7 cellular contexts compared by ENCODE assay signal in genomic region chr13:18599791-18600211, GRCh38.
DNase-seq lines count a peak whose midpoint lies in the region; ATAC-seq and TF ChIP-seq lines count a peak whose summit lies in the region.
"Not testable (repeated sequence)": the region's sequence is repeated elsewhere in the genome, so short reads cannot be mapped to it uniquely, and the experiment has no call there.

No MANE protein-coding gene starts in this region.

- not testable (repeated sequence) for H3K27ac Mint-ChIP-seq in activated T-cell treated with anti-CD3 and anti-CD28 coated beads, Interleukin-2, amount 50 U/mL, for 72 hours

- not testable (repeated sequence) for H3K36me3 Mint-ChIP-seq in activated T-cell treated with anti-CD3 and anti-CD28 coated beads, Interleukin-2, amount 50 U/mL, for 72 hours (ENCODE audit: insufficient read depth in 2 of 2)

- H2BK5ac ChIP-seq in trophoblast cell (ENCODE audit: low read depth, low read length, poor library complexity), result not testable (repeated sequence)

- H3K4me1 ChIP-seq in NT2/D1 (ENCODE audit: insufficient read depth, insufficient read length); heart right ventricle; trophoblast cell (ENCODE audit: control insufficient read depth in 1 of 2, insufficient read depth in 2 of 2, low read length in 2 of 2): not testable (repeated sequence)

- not testable (repeated sequence) for H2AK5ac ChIP-seq in trophoblast cell (ENCODE audit: low read length)

- H3K9me3 ChIP-seq in NT2/D1 (ENCODE audit: insufficient read depth, low read length), result not testable (repeated sequence)
- H3K9me3 ChIP-seq in heart right ventricle (peaks cover 0 to 22% (median 0%) of the 10 kb centered on the region in 11 donors), trophoblast cell (ENCODE audit: insufficient read depth, low read depth, low read length) (peaks cover 20% of the 10 kb centered on the region)

- not testable (repeated sequence) for H3K4me1 Mint-ChIP-seq in activated T-cell treated with anti-CD3 and anti-CD28 coated beads, Interleukin-2, amount 50 U/mL, for 72 hours (ENCODE audit: low read depth)

- not testable (repeated sequence) for H4K12ac ChIP-seq in trophoblast cell (ENCODE audit: low read depth, low read length)

- H3K4me2 ChIP-seq in trophoblast cell (ENCODE audit: low read length), result not testable (repeated sequence)

- not testable (repeated sequence) for H3K9ac ChIP-seq in NT2/D1 (ENCODE audit: insufficient read length, low read depth); trophoblast cell (ENCODE audit: low read length)

- H3K79me1 ChIP-seq in trophoblast cell (ENCODE audit: low read length), result not testable (repeated sequence)

- not testable (repeated sequence) for H3K18ac ChIP-seq in trophoblast cell (ENCODE audit: low read length)

- intact Hi-C loops in heart right ventricle (cut with DNase I), result not testable (repeated sequence)

- H4K8ac ChIP-seq in trophoblast cell (ENCODE audit: low read depth, low read length), result not testable (repeated sequence)

- H3K4me3 ChIP-seq in NT2/D1 (ENCODE audit: insufficient read length, low read depth); trophoblast cell (ENCODE audit: low read depth, low read length): not testable (repeated sequence)
- peak overlapping the region in 1 of 10 donors; percentile 14 for H3K4me3 ChIP-seq in heart right ventricle

- not testable (repeated sequence) for H3K36me3 ChIP-seq in NT2/D1 (ENCODE audit: insufficient read depth, insufficient read length, low read length); heart right ventricle; trophoblast cell (ENCODE audit: control insufficient read depth in 1 of 2, insufficient read depth in 2 of 2, low read length in 2 of 2)

- DNase-seq in ELF-1 (ENCODE audit: low read depth, low spot score) (peak; percentile 21), NCI-H2171 treated with DMSO at 0.1 percent for 48 hours (lab: John Stamatoyannopoulos, UW) (peak; percentile 0), NT2/D1 (ENCODE audit: low read depth, low spot score) (peak; percentile 27), heart right ventricle (peak in 1 of 2 donors; percentile 14), trophoblast cell (peak; percentile 12 to 61)
- peak; percentile 37 for DNase-seq in activated CD4-positive, alpha-beta T cell treated with anti-CD3 and anti-CD28 coated beads for 48 hours
- peak; percentile 2 to 7 for DNase-seq in activated T-cell treated with anti-CD3 and anti-CD28 coated beads, Interleukin-2, amount 50 U/mL, for 72 hours

- not testable (repeated sequence) for H2BK12ac ChIP-seq in trophoblast cell (ENCODE audit: low read length)

- not testable (repeated sequence) for H3K9me3 Mint-ChIP-seq in activated T-cell treated with anti-CD3 and anti-CD28 coated beads, Interleukin-2, amount 50 U/mL, for 72 hours

- H2BK120ac ChIP-seq in trophoblast cell (ENCODE audit: insufficient read depth, low read length, poor library complexity), result not testable (repeated sequence)

- H3K4ac ChIP-seq in trophoblast cell (ENCODE audit: low read depth, low read length), result not testable (repeated sequence)

- WGBS in heart right ventricle, 2 donors, result 34 to 39% methylated on average over 24 to 25 of the region's 25 CpGs
- no CpG with 5 or more reads among the region's 25 CpGs for WGBS in trophoblast cell (ENCODE audit: extremely low coverage, insufficient coverage, insufficient read length)

- H3K4me3 Mint-ChIP-seq in activated T-cell treated with anti-CD3 and anti-CD28 coated beads, Interleukin-2, amount 50 U/mL, for 72 hours, result not testable (repeated sequence)

- not testable (repeated sequence) for H3K27ac ChIP-seq in heart right ventricle; trophoblast cell (ENCODE audit: low read depth, low read length)

- H4K91ac ChIP-seq in trophoblast cell (ENCODE audit: low read depth, low read length), result not testable (repeated sequence)

- peak in 6 of 9 donors; percentile 5 to 42 (median 24) for TF ChIP-seq CTCF in heart right ventricle (IDR thresholded peaks at IDR 0.05)

- H3K27me3 Mint-ChIP-seq in activated T-cell treated with anti-CD3 and anti-CD28 coated beads, Interleukin-2, amount 50 U/mL, for 72 hours (ENCODE audit: low read depth), result not testable (repeated sequence)

- H2AFZ ChIP-seq in trophoblast cell (ENCODE audit: insufficient read depth, low read length, poor library complexity), result not testable (repeated sequence)

- H3K14ac ChIP-seq in trophoblast cell (ENCODE audit: low read length), result not testable (repeated sequence)

- not testable (repeated sequence) for H3K23ac ChIP-seq in trophoblast cell (ENCODE audit: low read length)

- ATAC-seq in activated T-cell treated with anti-CD3 and anti-CD28 coated beads, Interleukin-2, amount 50 U/mL, for 72 hours (replicated peaks in 1 of 2); heart right ventricle: not testable (repeated sequence)

- H3K27me3 ChIP-seq in NT2/D1 (ENCODE audit: insufficient read depth, insufficient read length); heart right ventricle; trophoblast cell (ENCODE audit: insufficient read depth, low read length): not testable (repeated sequence)

- H3K79me2 ChIP-seq in trophoblast cell (ENCODE audit: control insufficient read depth, insufficient read depth, low read length, poor library complexity), result not testable (repeated sequence)
